19 cellular contexts compared by ENCODE assay signal in genomic region chr2:101748000-101748399, GRCh38. TPM values are rescaled to one million over a fixed set of nuclear protein-coding genes. Genes with fewer than 3 reads are reported as not detected.
DNase-seq lines count a peak whose midpoint lies in the region; ATAC-seq and TF ChIP-seq lines count a peak whose summit lies in the region.
"Had no signal": no experiment of that assay in that cellular context is flagged by ENCODE, and none has a peak within 500 bp of the region (broad histone marks: within the 10 kb centered on the region; RNA-seq: fewer than 3 reads in every experiment).

No MANE protein-coding gene starts in this region.

- H3K9me3 Mint-ChIP-seq in HFFc6 (no peaks in the 10 kb centered on the region), brain (peaks cover 0 to 7% (median 3%) of the 10 kb centered on the region in 5 experiments), memory B cell (no peaks in the 10 kb centered on the region)

- DNase-seq in HFFc6 (no peak), memory B cell (ENCODE audit: low spot score in 2 of 2) (no peak), superior temporal gyrus (ENCODE audit: extremely low spot score) (peak; percentile 74), Kasumi-1 (lab: John Stamatoyannopoulos, UW) (no peak), NCI-H146 (lab: John Stamatoyannopoulos, UW) (no peak)
- DNase-seq: activated CD4-positive, alpha-beta T cell treated with anti-CD3 and anti-CD28 coated beads, Interleukin-2, amount 50 U/mL, for 48 hours; activated effector memory CD4-positive, alpha-beta T cell treated with anti-CD3 and anti-CD28 coated beads, Interleukin-2, amount 50 U/mL, for 16 hours; C1 segment of cervical spinal cord; gastrocnemius medialis; MV-4-11; naive thymus-derived CD8-positive, alpha-beta T cell; NCI-H1694 treated with DMSO at 0.1 percent for 48 hours; posterior cingulate gyrus; stimulated activated CD4-positive, alpha-beta T cell treated with anti-CD3 and anti-CD28 coated beads, Interleukin-2, amount 100 ng/mL, for 24 hours; stimulated activated naive CD4-positive, alpha-beta T cell treated with Interleukin-2 at 50 U/mL for 16 hours; transverse colon had no signal

- H3K27ac Mint-ChIP-seq in HFFc6 (peak overlapping the region; percentile 96; the same call in 1 of the 2 replicates), brain (peak overlapping the region in 3 of 5 experiments; percentile 76 to 87 (median 77)), memory B cell (peak overlapping the region; percentile 69)

- H3K4me1 Mint-ChIP-seq in HFFc6 (ENCODE audit: low read depth) (peaks cover 80% of the 10 kb centered on the region), brain (peaks cover 79% of the 10 kb centered on the region), memory B cell (peaks cover 52% of the 10 kb centered on the region)

- H3K4me3 Mint-ChIP-seq in HFFc6, result no peak overlapping the region
- H3K4me3 Mint-ChIP-seq in brain, result no peak overlapping the region
- no peak overlapping the region for H3K4me3 Mint-ChIP-seq in memory B cell

- H3K36me3 Mint-ChIP-seq in HFFc6 (ENCODE audit: low read depth), result peaks cover 15% of the 10 kb centered on the region
- peaks cover 15% of the 10 kb centered on the region for H3K36me3 Mint-ChIP-seq in brain
- H3K36me3 Mint-ChIP-seq in memory B cell, result peaks cover 5% of the 10 kb centered on the region

- TF ChIP-seq CTCF in HFFc6 (IDR thresholded peaks at IDR 0.05) (no peak), brain (conservative IDR thresholded peaks at IDR 0.05) (no peak)

- ATAC-seq in memory B cell (ENCODE audit: low read depth) (no peak), GM21367 (IDR thresholded peaks at IDR 0.05; ENCODE audit: unreplicated experiment) (no peak)
- ATAC-seq: gastrocnemius medialis; naive thymus-derived CD8-positive, alpha-beta T cell; Panc1 had no signal

- H3K27me3 Mint-ChIP-seq in HFFc6 (ENCODE audit: insufficient read depth) (no peaks in the 10 kb centered on the region), brain (no peaks in the 10 kb centered on the region), memory B cell (no peaks in the 10 kb centered on the region)
- H3K27me3 Mint-ChIP-seq: naive thymus-derived CD8-positive, alpha-beta T cell had no signal

RNA-seq across cellular contexts. Expression of gene MAP4K4, which starts 50.5 kb away (rescaled TPM):
- total RNA-seq in HFFc6 (2021; fragmentation: NEBNext Ultra II Directional; extraction: Animal tissue kit (Norgen Biotek cat#: 25700)), result 100 to 1,000 TPM; 103 to 124 (median 121) TPM
- polyA plus RNA-seq in brain (ENCODE audit: insufficient read depth, low read depth, low replicate concordance), result 89.6 TPM
